Comparison of ENCODE assay signal across 24 cellular contexts in genomic region chr7:45566386-45566785, GRCh38. TPM values are rescaled to one million over a fixed set of nuclear protein-coding genes. Genes with fewer than 3 reads are reported as not detected.
"Had no signal": no experiment of that assay in that cellular context is flagged by ENCODE, and none has a peak within 500 bp of the region (broad histone marks: within the 10 kb centered on the region; RNA-seq: fewer than 3 reads in every experiment).

No MANE protein-coding gene starts in this region.

- H3K27ac ChIP-seq: SJSA1, SK-N-MC had no signal

- DNase-seq: IMR-90, Karpas-422, KG1, MM.1S, NCI-H1092 treated with DMSO at 0.1 percent for 48 hours, NCI-H1436, NCI-H187, NCI-H2029, NCI-H2081 treated with DMSO at 0.1 percent for 48 hours, NCI-H2171, NCI-H226, NCI-H446, NCI-H510A, NCI-H524 treated with DMSO at 0.1 percent for 48 hours, NCI-H69, NCI-H774, Right ventricle myocardium superior, RPMI8226, SIG-M5 had no signal

- H3K4me3 ChIP-seq: SJSA1, SK-N-MC had no signal

- FAIRE-seq: HepG2, RCC 7860 had no signal

- H3K4me1 ChIP-seq: SJSA1 had no signal

- ATAC-seq: HepG2 had no signal

- H3K9me3 ChIP-seq: SJSA1 had no signal

- H3K36me3 ChIP-seq: SJSA1 had no signal

RNA-seq across cellular contexts. Expression of gene ADCY1, which starts 7.8 kb away (rescaled TPM):
- total RNA-seq: HT-29 had no signal
